8 cellular contexts compared by ENCODE assay signal in the genomic region with DNA sequence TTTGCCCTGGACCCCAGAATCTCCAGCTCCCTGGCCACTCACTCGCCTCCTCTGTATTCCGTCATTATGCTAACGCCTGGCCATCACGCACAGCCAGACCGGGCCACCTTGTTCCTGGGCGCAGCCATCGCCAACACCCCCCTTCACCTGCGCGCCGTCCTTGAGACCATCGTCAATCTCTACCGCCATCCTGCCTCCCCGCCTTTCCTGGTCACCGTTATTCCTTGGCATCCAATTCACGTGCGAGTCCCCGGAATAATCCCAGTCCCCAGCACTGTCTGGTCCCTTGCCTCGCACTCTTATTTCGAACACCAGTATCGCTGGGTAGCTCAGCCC. TPM values are rescaled to one million over a fixed set of nuclear protein-coding genes. Genes with fewer than 3 reads are reported as not detected.
DNase-seq lines count a peak whose midpoint lies in the region; ATAC-seq, FAIRE-seq and TF ChIP-seq lines count a peak whose summit lies in the region.

No MANE protein-coding gene starts in this region.

- peaks cover 3% of the 10 kb centered on the region for H3K4me1 ChIP-seq in endothelial cell of umbilical vein (ENCODE audit: control insufficient read depth, extremely low read depth, insufficient read depth, low read length)

- FAIRE-seq in endothelial cell of umbilical vein (lab: Jason Lieb, UNC): no peak
- no peak for FAIRE-seq in GM19239 (lab: Jason Lieb, UNC)

- CTCF ChIA-PET in endothelial cell of umbilical vein (lab: Charles Lee): interaction anchor here (0.7 to 6.5 kb wide), 7 partner anchors 20 to 249 kb away, joined by 3 to 66 read pairs (median 7); a partner anchor contains a TSS

- no peak for ATAC-seq in natural killer cell treated with Interleukin-12 subunit alpha and Interleukin-12 subunit beta and Interleukin-15 and Interleukin-18, amount 100 ng/mL, for 72 hours
- no peak for ATAC-seq in GM21367 (IDR thresholded peaks at IDR 0.05; ENCODE audit: unreplicated experiment)

- H3K4me3 Mint-ChIP-seq in natural killer cell treated with Interleukin-12 subunit alpha and Interleukin-12 subunit beta and Interleukin-15 and Interleukin-18, amount 100 ng/mL, for 72 hours: peak overlapping the region; percentile 88

- H3K36me3 ChIP-seq in endothelial cell of umbilical vein (ENCODE audit: control insufficient read depth in 2 of 2, extremely low read depth in 1 of 2, insufficient read depth in 2 of 2, low read length in 2 of 2): peaks cover 2 to 5% of the 10 kb centered on the region in 2 experiments

- no TSS peak for BruUV-seq in endothelial cell of umbilical vein (replicated peaks; lab: Mats Ljungman, UMichigan)

- H3K9me3 Mint-ChIP-seq in natural killer cell treated with Interleukin-12 subunit alpha and Interleukin-12 subunit beta and Interleukin-15 and Interleukin-18, amount 100 ng/mL, for 72 hours: no peaks in the 10 kb centered on the region

- no peaks in the 10 kb centered on the region for H3K36me3 Mint-ChIP-seq in natural killer cell treated with Interleukin-12 subunit alpha and Interleukin-12 subunit beta and Interleukin-15 and Interleukin-18, amount 100 ng/mL, for 72 hours

- peak overlapping the region; percentile 28 to 91 (median 62) for H3K4me3 ChIP-seq in endothelial cell of umbilical vein (replicated peaks in 1 of 3; ENCODE audit: insufficient read depth in 1 of 3, low read depth in 1 of 3, low read length in 3 of 3)

- H3K27me3 Mint-ChIP-seq in natural killer cell treated with Interleukin-12 subunit alpha and Interleukin-12 subunit beta and Interleukin-15 and Interleukin-18, amount 100 ng/mL, for 72 hours: no peaks in the 10 kb centered on the region

- DNase-seq in DMS53 (lab: John Stamatoyannopoulos, UW): peak; percentile 51
- DNase-seq in DMS53 treated with DMSO at 0.1 percent for 48 hours (lab: John Stamatoyannopoulos, UW; ENCODE audit: unreplicated experiment): no peak
- peak; percentile 55 for DNase-seq in OCI-M1 (lab: John Stamatoyannopoulos, UW)
- DNase-seq in endothelial cell of umbilical vein (ENCODE audit: low read depth, low spot score): peak; percentile 36
- no peak for DNase-seq in natural killer cell treated with Interleukin-12 subunit alpha and Interleukin-12 subunit beta and Interleukin-15 and Interleukin-18, amount 100 ng/mL, for 72 hours (ENCODE audit: low spot score)
- DNase-seq in NCI-H345 (lab: John Stamatoyannopoulos, UW): no peak
- DNase-seq in GM19239 (ENCODE audit: insufficient read length, low spot score): no peak

- dilution Hi-C loops in endothelial cell of umbilical vein (cut with MboI; ENCODE audit: extremely low pct_ligation_motif_present, low sequenced_read_pairs): no loop called here

- intact Hi-C loops in endothelial cell of umbilical vein (cut with micrococcal nuclease): loop anchor here (1.0 to 2.0 kb wide), 6 partner anchors 15 to 137 kb away; a partner anchor contains a TSS

- peak overlapping the region; percentile 70 for H2AFZ ChIP-seq in endothelial cell of umbilical vein (ENCODE audit: low read depth, low read length)

- TF ChIP-seq CTCF in endothelial cell of umbilical vein (IDR thresholded peaks at IDR 0.05; ENCODE audit: extremely low read depth in 1 of 2, insufficient read depth in 1 of 2, low read depth in 1 of 2, low read length in 2 of 2): no peak

- H3K4me2 ChIP-seq in endothelial cell of umbilical vein (ENCODE audit: insufficient read depth, low read length): peak overlapping the region; percentile 41

- no peaks in the 10 kb centered on the region for H4K20me1 ChIP-seq in endothelial cell of umbilical vein (replicated peaks; ENCODE audit: control insufficient read depth, extremely low read depth, insufficient read depth, low read length)

- H3K9me3 ChIP-seq in endothelial cell of umbilical vein (replicated peaks; ENCODE audit: control insufficient read depth, insufficient read depth, low read length): no peaks in the 10 kb centered on the region

- no peaks in the 10 kb centered on the region for H3K9me1 ChIP-seq in endothelial cell of umbilical vein (replicated peaks; ENCODE audit: control insufficient read depth, extremely low read depth, insufficient read depth, low read length)

- H3K9ac ChIP-seq in endothelial cell of umbilical vein (replicated peaks; ENCODE audit: extremely low read depth, insufficient read depth, low read length): peak overlapping the region; percentile 63

- H3K4me1 Mint-ChIP-seq in natural killer cell treated with Interleukin-12 subunit alpha and Interleukin-12 subunit beta and Interleukin-15 and Interleukin-18, amount 100 ng/mL, for 72 hours (ENCODE audit: low read depth in 2 of 2): peaks cover 21 to 24% of the 10 kb centered on the region in 2 donors

- POLR2A ChIA-PET in endothelial cell of umbilical vein (lab: Charles Lee): no interaction called here

- H3K27ac ChIP-seq in endothelial cell of umbilical vein (ENCODE audit: insufficient read depth, low read depth, low read length): peak overlapping the region; percentile 6

- no peak for TF ChIP-seq POLR2A in endothelial cell of umbilical vein (IDR thresholded peaks at IDR 0.05; ENCODE audit: low read depth, low read length)

- peaks cover 10% of the 10 kb centered on the region for H3K79me2 ChIP-seq in endothelial cell of umbilical vein (ENCODE audit: control insufficient read depth, insufficient read depth, low read length)

- H3K27me3 ChIP-seq in endothelial cell of umbilical vein (ENCODE audit: control insufficient read depth in 2 of 2, insufficient read depth in 2 of 2, low read length in 2 of 2): no peaks in the 10 kb centered on the region

- peak overlapping the region; percentile 69 to 83 for H3K27ac Mint-ChIP-seq in natural killer cell treated with Interleukin-12 subunit alpha and Interleukin-12 subunit beta and Interleukin-15 and Interleukin-18, amount 100 ng/mL, for 72 hours

RNA-seq across cellular contexts. Expression of a gene that starts 0.5 kb away (rescaled TPM):
- 91.8 and 93.5 TPM in 2 replicates for total RNA-seq in endothelial cell of umbilical vein
- 586 and 728 TPM in 2 replicates for polyA plus RNA-seq in endothelial cell of umbilical vein
- 280 and 326 TPM in 2 replicates for polyA plus RNA-seq in endothelial cell of umbilical vein (2011; cell fraction: cytosol; rRNA removed)
- polyA plus RNA-seq in endothelial cell of umbilical vein (2011; cell fraction: nucleus; rRNA removed): 108 and 116 TPM in 2 replicates
- 127 and 148 TPM in 2 replicates for polyA plus RNA-seq in endothelial cell of umbilical vein (2012)
- polyA minus RNA-seq in endothelial cell of umbilical vein: 286 and 321 TPM in 2 replicates
- polyA minus RNA-seq in endothelial cell of umbilical vein (2011; cell fraction: cytosol; rRNA and poly(A)+ RNA removed): 75.9 TPM
- 22.7 and 23.5 TPM in 2 replicates for polyA minus RNA-seq in endothelial cell of umbilical vein (2011; cell fraction: nucleus; rRNA and poly(A)+ RNA removed)
- 10 to 100 TPM; 65.2 to 84.6 TPM for total RNA-seq in natural killer cell treated with Interleukin-12 subunit alpha and Interleukin-12 subunit beta and Interleukin-15 and Interleukin-18, amount 100 ng/mL, for 72 hours

RNA-seq across cellular contexts. Expression of a gene that starts 5.3 kb away (rescaled TPM):
- total RNA-seq in endothelial cell of umbilical vein: 2.8 and 4.5 TPM in 2 replicates
- 3.5 and 4.6 TPM in 2 replicates for polyA plus RNA-seq in endothelial cell of umbilical vein
- 0.49 and 0.90 TPM in 2 replicates for polyA plus RNA-seq in endothelial cell of umbilical vein (2011; cell fraction: cytosol; rRNA removed)
- 23.7 and 25.2 TPM in 2 replicates for polyA plus RNA-seq in endothelial cell of umbilical vein (2011; cell fraction: nucleus; rRNA removed)
- 1.4 and 1.8 TPM in 2 replicates for polyA plus RNA-seq in endothelial cell of umbilical vein (2012)
- 1.1 and 1.7 TPM in 2 replicates for polyA minus RNA-seq in endothelial cell of umbilical vein
- 0.20 TPM for polyA minus RNA-seq in endothelial cell of umbilical vein (2011; cell fraction: cytosol; rRNA and poly(A)+ RNA removed)
- 2.5 and 4.8 TPM in 2 replicates for polyA minus RNA-seq in endothelial cell of umbilical vein (2011; cell fraction: nucleus; rRNA and poly(A)+ RNA removed)
- total RNA-seq in natural killer cell treated with Interleukin-12 subunit alpha and Interleukin-12 subunit beta and Interleukin-15 and Interleukin-18, amount 100 ng/mL, for 72 hours: 1 to 10 TPM; 4.1 to 5.1 TPM

RNA-seq across cellular contexts. Expression of a gene that starts 14.1 kb away (rescaled TPM):
- total RNA-seq in endothelial cell of umbilical vein: 56.5 and 57.8 TPM in 2 replicates
- polyA plus RNA-seq in endothelial cell of umbilical vein: 78.3 and 96.7 TPM in 2 replicates
- polyA plus RNA-seq in endothelial cell of umbilical vein (2011; cell fraction: cytosol; rRNA removed): 54.0 and 59.0 TPM in 2 replicates
- polyA plus RNA-seq in endothelial cell of umbilical vein (2011; cell fraction: nucleus; rRNA removed): 47.8 and 53.5 TPM in 2 replicates
- 55.8 and 72.9 TPM in 2 replicates for polyA plus RNA-seq in endothelial cell of umbilical vein (2012)
- 27.8 and 28.1 TPM in 2 replicates for polyA minus RNA-seq in endothelial cell of umbilical vein
- 20.4 TPM for polyA minus RNA-seq in endothelial cell of umbilical vein (2011; cell fraction: cytosol; rRNA and poly(A)+ RNA removed)
- 14.4 and 19.6 TPM in 2 replicates for polyA minus RNA-seq in endothelial cell of umbilical vein (2011; cell fraction: nucleus; rRNA and poly(A)+ RNA removed)
- 10 to 100 TPM; 42.7 to 43.1 TPM for total RNA-seq in natural killer cell treated with Interleukin-12 subunit alpha and Interleukin-12 subunit beta and Interleukin-15 and Interleukin-18, amount 100 ng/mL, for 72 hours

RNA-seq across cellular contexts. Expression of a gene that starts 19.8 kb away (rescaled TPM):
- 13.1 and 15.9 TPM in 2 replicates for total RNA-seq in endothelial cell of umbilical vein
- 4.1 and 5.9 TPM in 2 replicates for polyA plus RNA-seq in endothelial cell of umbilical vein
- polyA plus RNA-seq in endothelial cell of umbilical vein (2011; cell fraction: cytosol; rRNA removed): 2.7 and 3.3 TPM in 2 replicates
- polyA plus RNA-seq in endothelial cell of umbilical vein (2011; cell fraction: nucleus; rRNA removed): 7.1 and 8.5 TPM in 2 replicates
- 8.0 and 8.4 TPM in 2 replicates for polyA plus RNA-seq in endothelial cell of umbilical vein (2012)
- polyA minus RNA-seq in endothelial cell of umbilical vein: 9.7 and 23.9 TPM in 2 replicates
- polyA minus RNA-seq in endothelial cell of umbilical vein (2011; cell fraction: cytosol; rRNA and poly(A)+ RNA removed): 7.4 TPM
- 13.3 and 20.9 TPM in 2 replicates for polyA minus RNA-seq in endothelial cell of umbilical vein (2011; cell fraction: nucleus; rRNA and poly(A)+ RNA removed)
- 10 to 100 TPM; 25.8 to 26.3 TPM for total RNA-seq in natural killer cell treated with Interleukin-12 subunit alpha and Interleukin-12 subunit beta and Interleukin-15 and Interleukin-18, amount 100 ng/mL, for 72 hours

RNA-seq across cellular contexts. Expression of a gene that starts 20.0 kb away (rescaled TPM):
- total RNA-seq in endothelial cell of umbilical vein: 11.6 and 13.3 TPM in 2 replicates
- polyA plus RNA-seq in endothelial cell of umbilical vein: 11.8 and 14.4 TPM in 2 replicates
- polyA plus RNA-seq in endothelial cell of umbilical vein (2011; cell fraction: cytosol; rRNA removed): 5.1 and 7.3 TPM in 2 replicates
- polyA plus RNA-seq in endothelial cell of umbilical vein (2011; cell fraction: nucleus; rRNA removed): 5.0 and 5.7 TPM in 2 replicates
- polyA plus RNA-seq in endothelial cell of umbilical vein (2012): 6.3 TPM in 2 replicates
- polyA minus RNA-seq in endothelial cell of umbilical vein: 6.9 and 8.0 TPM in 2 replicates
- polyA minus RNA-seq in endothelial cell of umbilical vein (2011; cell fraction: cytosol; rRNA and poly(A)+ RNA removed): 14.7 TPM
- polyA minus RNA-seq in endothelial cell of umbilical vein (2011; cell fraction: nucleus; rRNA and poly(A)+ RNA removed): 4.0 and 7.6 TPM in 2 replicates
- 10 to 100 TPM; 16.4 to 30.5 TPM for total RNA-seq in natural killer cell treated with Interleukin-12 subunit alpha and Interleukin-12 subunit beta and Interleukin-15 and Interleukin-18, amount 100 ng/mL, for 72 hours

Comparison
In these comparisons a context has a peak if more than half of its experiments do, and no peak if none do; other contexts are left out.
1. DNase-seq: peak in DMS53 (single experiment), OCI-M1 (single experiment) and endothelial cell of umbilical vein (single experiment); none in DMS53 treated with DMSO at 0.1 percent for 48 hours (single experiment), natural killer cell treated with Interleukin-12 subunit alpha and Interleukin-12 subunit beta and Interleukin-15 and Interleukin-18, amount 100 ng/mL, for 72 hours (single experiment), NCI-H345 (single experiment) and GM19239 (single experiment).